ENCODE assay signal across 23 cellular contexts in genomic region chr3:138450181-138450580, GRCh38. TPM values are rescaled to one million over a fixed set of nuclear protein-coding genes. Genes with fewer than 3 reads are reported as not detected.
"Had no signal": no experiment of that assay in that cellular context is flagged by ENCODE, and none has a peak within 500 bp of the region (broad histone marks: within the 10 kb centered on the region; RNA-seq: fewer than 3 reads in every experiment).

No MANE protein-coding gene starts in this region.

- H3K4me3 ChIP-seq: colonic mucosa, esophagus squamous epithelium, lung, ovary, right lobe of liver, smooth muscle cell, stomach, tibial nerve, upper lobe of left lung had no signal

- H3K27ac ChIP-seq: colonic mucosa, esophagus squamous epithelium, ovary, right lobe of liver, stomach, tibial nerve, upper lobe of left lung had no signal

- H3K4me1 ChIP-seq: colonic mucosa, right lobe of liver, tibial nerve, upper lobe of left lung had no signal

- ATAC-seq: left ventricle myocardium superior; natural killer cell; stimulated activated effector memory CD8-positive, alpha-beta T cell treated with anti-CD3 and anti-CD28 coated beads, Interleukin-12 subunit alpha, Interleukin-12 subunit beta, amount 100 ng/mL, for 72 hours had no signal

- H3K9me3 ChIP-seq: colonic mucosa, esophagus squamous epithelium, ovary, right lobe of liver, stomach, tibial nerve, upper lobe of left lung had no signal

- DNase-seq: colonic mucosa; dermis blood vessel endothelial cell; effector memory CD4-positive, alpha-beta T cell; erythroblast; esophagus squamous epithelium; foreskin melanocyte; hypothalamus; immature natural killer cell; kidney glomerular epithelial cell; left ventricle myocardium superior; natural killer cell; occipital lobe; right lobe of liver; stimulated activated CD4-positive, alpha-beta T cell treated with anti-CD3 and anti-CD28 coated beads, Interleukin-2, amount 100 ng/mL, for 24 hours; stimulated activated CD4-positive, alpha-beta T cell treated with anti-CD3 and anti-CD28 coated beads, Interleukin-4, amount 100 ng/mL, for 24 hours; stimulated activated naive CD4-positive, alpha-beta T cell treated with Interleukin-2 at 50 U/mL for 16 hours; stomach; upper lobe of left lung had no signal

- H3K36me3 ChIP-seq: colonic mucosa, esophagus squamous epithelium, ovary, right lobe of liver, stomach, tibial nerve, upper lobe of left lung had no signal

- H3K4me2 ChIP-seq: smooth muscle cell had no signal

- H3K27me3 ChIP-seq: colonic mucosa, ovary, right lobe of liver, stomach, tibial nerve, upper lobe of left lung had no signal

RNA-seq across cellular contexts. Expression of gene ESYT3, which starts 15.8 kb away (rescaled TPM):
- total RNA-seq: dermis blood vessel endothelial cell, natural killer cell had no signal
- polyA plus RNA-seq: immature natural killer cell had no signal
